6 cellular contexts compared by ENCODE assay signal in genomic region chr7:44022069-44022468, GRCh38. TPM values are rescaled to one million over a fixed set of nuclear protein-coding genes. Genes with fewer than 3 reads are reported as not detected.
"Had no signal": no experiment of that assay in that cellular context is flagged by ENCODE, and none has a peak within 500 bp of the region (broad histone marks: within the 10 kb centered on the region; RNA-seq: fewer than 3 reads in every experiment).

No MANE protein-coding gene starts in this region.

RNA-seq across cellular contexts. Expression of gene SPDYE1, which starts 24.4 kb away (rescaled TPM):
- total RNA-seq: M059J, PC-3, Peyer's patch, Right ventricle myocardium superior, SJSA1 had no signal
- polyA plus RNA-seq: SK-N-SH had no signal
